In the genomic region with DNA sequence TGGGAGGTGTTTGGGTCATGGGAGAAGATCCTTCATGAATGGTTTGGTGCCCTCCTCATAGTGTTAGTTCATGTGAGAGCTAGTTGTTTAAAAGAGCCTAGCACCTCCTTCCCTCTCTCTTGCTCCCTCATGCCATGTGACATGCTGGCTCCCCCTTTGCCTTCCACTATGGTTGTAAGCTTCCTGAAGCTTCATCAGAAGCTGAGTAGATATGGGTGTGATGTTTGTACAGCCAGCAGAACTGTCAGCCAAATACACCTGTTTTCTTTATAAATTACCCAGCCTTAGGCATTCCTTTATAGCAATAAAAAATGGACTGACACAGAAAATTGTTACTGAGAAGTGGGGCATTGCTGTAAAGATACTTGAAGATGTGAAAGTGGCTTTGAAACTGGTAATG, we compare ENCODE assay signal across 31 cellular contexts.
"Had no signal": no experiment of that assay in that cellular context is flagged by ENCODE, and none has a peak within 500 bp of the region (broad histone marks: within the 10 kb centered on the region; RNA-seq: fewer than 3 reads in every experiment).

No MANE protein-coding gene starts in this region.

- H3K4me1 ChIP-seq: ascending aorta, breast epithelium, colonic mucosa, esophagus muscularis mucosa, foreskin keratinocyte, gastrocnemius medialis, heart left ventricle had no signal

- H3K4me3 ChIP-seq: ascending aorta, breast epithelium, cardiac muscle cell, colonic mucosa, dorsolateral prefrontal cortex, esophagus muscularis mucosa, gastrocnemius medialis, heart left ventricle had no signal

- DNase-seq: activated CD4-positive, alpha-beta memory T cell treated with anti-CD3 and anti-CD28 coated beads, Interleukin-2, amount 10 ng/mL, durations not matched to agents 7 days and 5 days; activated CD4-positive, alpha-beta T cell treated with anti-CD3 and anti-CD28 coated beads for 1 hour; activated CD4-positive, alpha-beta T cell treated with anti-CD3 and anti-CD28 coated beads for 4 hours; activated CD4-positive, alpha-beta T cell treated with anti-CD3 and anti-CD28 coated beads, Interleukin-2, amount 10 ng/mL, durations not matched to agents 7 days and 5 days; activated CD4-positive, alpha-beta T cell treated with anti-CD3 and anti-CD28 coated beads, Interleukin-2, amount 50 U/mL, for 4 hours; activated CD8-positive, alpha-beta memory T cell treated with anti-CD3 and anti-CD28 coated beads, Interleukin-2, amount 50 U/mL, for 48 hours; activated gamma-delta T cell; activated naive CD4-positive, alpha-beta T cell; activated naive CD4-positive, alpha-beta T cell treated with anti-CD3 and anti-CD28 coated beads, Interleukin-2, amount 10 ng/mL, durations not matched to agents 7 days and 5 days; activated naive CD8-positive, alpha-beta T cell treated with anti-CD3 and anti-CD28 coated beads, Interleukin-2, amount 10 ng/mL, durations not matched to agents 7 days and 5 days; activated T-cell treated with anti-CD3 and anti-CD28 coated beads for 4 hours; activated T-cell treated with anti-CD3 and anti-CD28 coated beads, Interleukin-2, amount 50 U/mL, for 24 hours; activated T-cell treated with anti-CD3 and anti-CD28 coated beads, Interleukin-2, amount 50 U/mL, for 72 hours; central memory CD4-positive, alpha-beta T cell; cerebellar nuclear complex; colonic mucosa; dorsolateral prefrontal cortex; effector memory CD4-positive, alpha-beta T cell; endodermal cell; erythroblast; foreskin keratinocyte; gastrocnemius medialis; glutamatergic neuron; heart left ventricle; T-helper 2 cell had no signal

- H3K27ac ChIP-seq: ascending aorta, breast epithelium, cardiac muscle cell, colonic mucosa, dorsolateral prefrontal cortex, esophagus muscularis mucosa, foreskin keratinocyte, gastrocnemius medialis, heart left ventricle, VCaP had no signal

- H3K36me3 ChIP-seq: ascending aorta, breast epithelium, cardiac muscle cell, colonic mucosa, esophagus muscularis mucosa, gastrocnemius medialis, heart left ventricle had no signal

- H3K27me3 ChIP-seq: ascending aorta, breast epithelium, cardiac muscle cell, colonic mucosa, dorsolateral prefrontal cortex, esophagus muscularis mucosa, foreskin keratinocyte, gastrocnemius medialis, heart left ventricle had no signal

- ATAC-seq: activated naive CD4-positive, alpha-beta T cell treated with anti-CD3 and anti-CD28 coated beads, Interleukin-2, amount 50 U/mL, for 72 hours; activated T-cell treated with anti-CD3 and anti-CD28 coated beads, Interleukin-2, amount 50 U/mL, for 72 hours; foreskin keratinocyte; gastrocnemius medialis; heart left ventricle had no signal

- H3K9me3 ChIP-seq: ascending aorta, colonic mucosa, gastrocnemius medialis had no signal
